8 cellular contexts compared by ENCODE assay signal in genomic region chr15:29925227-29926082, GRCh38.
DNase-seq lines count a peak whose midpoint lies in the region; ATAC-seq and TF ChIP-seq lines count a peak whose summit lies in the region.

No MANE protein-coding gene starts in this region.

- H3K36me3 ChIP-seq in HUES64 (ENCODE audit: insufficient read depth, low read length) (no peaks in the 10 kb centered on the region), upper lobe of right lung (no peaks in the 10 kb centered on the region)

- peak; percentile 75 for ATAC-seq in upper lobe of right lung
- ATAC-seq in natural killer cell treated with Interleukin-12 subunit alpha and Interleukin-12 subunit beta and Interleukin-15 and Interleukin-18, amount 100 ng/mL, for 72 hours: no peak

- peak; percentile 74 for TF ChIP-seq CTCF in upper lobe of right lung (IDR thresholded peaks at IDR 0.05)

- no peak overlapping the region for H3K4me3 Mint-ChIP-seq in natural killer cell treated with Interleukin-12 subunit alpha and Interleukin-12 subunit beta and Interleukin-15 and Interleukin-18, amount 100 ng/mL, for 72 hours

- peaks cover 28% of the 10 kb centered on the region for H3K4me1 ChIP-seq in HUES64 (ENCODE audit: insufficient read depth, low read length)
- H3K4me1 ChIP-seq in upper lobe of right lung: peaks cover 20% of the 10 kb centered on the region

- no peaks in the 10 kb centered on the region for H3K4me1 Mint-ChIP-seq in natural killer cell treated with Interleukin-12 subunit alpha and Interleukin-12 subunit beta and Interleukin-15 and Interleukin-18, amount 100 ng/mL, for 72 hours (ENCODE audit: low read depth in 2 of 2)

- no peaks in the 10 kb centered on the region for H3K9me3 ChIP-seq in HUES64 (ENCODE audit: insufficient read depth, low read depth, low read length)
- H3K9me3 ChIP-seq in upper lobe of right lung: no peaks in the 10 kb centered on the region

- peak overlapping the region; percentile 73; the same call in 1 of the 2 replicates for H3K27ac ChIP-seq in HUES64 (ENCODE audit: low read depth, low read length)
- H3K27ac ChIP-seq in upper lobe of right lung: peak overlapping the region; percentile 20

- H3K27me3 Mint-ChIP-seq in natural killer cell treated with Interleukin-12 subunit alpha and Interleukin-12 subunit beta and Interleukin-15 and Interleukin-18, amount 100 ng/mL, for 72 hours: peaks cover 23 to 55% of the 10 kb centered on the region in 2 donors

- H3K9me3 Mint-ChIP-seq in natural killer cell treated with Interleukin-12 subunit alpha and Interleukin-12 subunit beta and Interleukin-15 and Interleukin-18, amount 100 ng/mL, for 72 hours: no peaks in the 10 kb centered on the region

- H3K27ac Mint-ChIP-seq in natural killer cell treated with Interleukin-12 subunit alpha and Interleukin-12 subunit beta and Interleukin-15 and Interleukin-18, amount 100 ng/mL, for 72 hours: no peak overlapping the region

- 64% methylated on average over 4 of the region's 5 CpGs for WGBS in HUES64

- no peak overlapping the region for H3K4me3 ChIP-seq in HUES64 (ENCODE audit: low read length)
- H3K4me3 ChIP-seq in upper lobe of right lung: no peak overlapping the region

- intact Hi-C loops in upper lobe of right lung (cut with DNase I): no loop called here

- H3K9ac ChIP-seq in HUES64 (ENCODE audit: low read depth, low read length): no peak overlapping the region

- H3K27me3 ChIP-seq in HUES64 (ENCODE audit: insufficient read depth, low read length) (no peaks in the 10 kb centered on the region), upper lobe of right lung (no peaks in the 10 kb centered on the region)

- DNase-seq in DMS153 (lab: John Stamatoyannopoulos, UW): peak; percentile 12
- DNase-seq in UCSD-AML1 (lab: John Stamatoyannopoulos, UW; ENCODE audit: unreplicated experiment): peak; percentile 43
- DNase-seq in epidermal melanocyte (ENCODE audit: insufficient read length, low spot score): peak; percentile 34
- DNase-seq in midbrain (lab: John Stamatoyannopoulos, UW): peak; percentile 35
- DNase-seq in upper lobe of right lung: peak; percentile 72
- DNase-seq in NCI-H345 treated with DMSO at 0.1 percent for 48 hours (lab: John Stamatoyannopoulos, UW; ENCODE audit: unreplicated experiment): no peak
- DNase-seq in natural killer cell treated with Interleukin-12 subunit alpha and Interleukin-12 subunit beta and Interleukin-15 and Interleukin-18, amount 100 ng/mL, for 72 hours (ENCODE audit: low spot score): no peak

- H3K36me3 Mint-ChIP-seq in natural killer cell treated with Interleukin-12 subunit alpha and Interleukin-12 subunit beta and Interleukin-15 and Interleukin-18, amount 100 ng/mL, for 72 hours: no peaks in the 10 kb centered on the region

Comparison
In these comparisons a context has a peak if more than half of its experiments do, and no peak if none do; other contexts are left out.
1. DNase-seq: peak in DMS153 (single experiment), UCSD-AML1 (single experiment), epidermal melanocyte (single experiment), midbrain (single experiment) and upper lobe of right lung (single experiment); none in NCI-H345 treated with DMSO at 0.1 percent for 48 hours (single experiment) and natural killer cell treated with Interleukin-12 subunit alpha and Interleukin-12 subunit beta and Interleukin-15 and Interleukin-18, amount 100 ng/mL, for 72 hours (single experiment).